In genomic region chr2:69307696-69308064, GRCh38 we compare ENCODE assay signal across 8 cellular contexts.
DNase-seq lines count a peak whose midpoint lies in the region; ATAC-seq and TF ChIP-seq lines count a peak whose summit lies in the region.

No MANE protein-coding gene starts in this region.

- in situ Hi-C loops in GM13976 (cut with MboI; ENCODE audit: low sequenced_read_pairs, unreplicated experiment) = loop anchor here (10.0 kb wide), 1 partner anchor 283 kb away; no protein-coding TSS in a partner anchor
- in situ Hi-C loops in Panc1 (cut with HindIII; ENCODE audit: low pct_unique_long_range_greater_than_20kb, low sequenced_read_pairs) = no loop called here

- H3K27ac ChIP-seq in Panc1 (ENCODE audit: low read length) (peak overlapping the region; percentile 84), esophagus squamous epithelium (peak overlapping the region in 3 of 4 donors; percentile 80 to 88 (median 86))

- H3K9me3 ChIP-seq in Panc1 (ENCODE audit: control insufficient read depth, insufficient read depth, low read depth, low read length) = no peaks in the 10 kb centered on the region; the same call in 1 of the 2 replicates
- H3K9me3 ChIP-seq in esophagus squamous epithelium = peaks cover 0 to 6% (median 0%) of the 10 kb centered on the region in 3 donors
- no peaks in the 10 kb centered on the region for H3K9me3 ChIP-seq in skeletal muscle satellite cell (replicated peaks; ENCODE audit: low read length)

- TF ChIP-seq CTCF in GM13976 (IDR thresholded peaks at IDR 0.05; ENCODE audit: borderline replicate concordance, control extremely low read depth, extremely low read depth, insufficient read depth, missing control alignments) (no peak), Panc1 (IDR thresholded peaks at IDR 0.05) (no peak), esophagus squamous epithelium (IDR thresholded peaks at IDR 0.05) (no peak), GM20000 (IDR thresholded peaks at IDR 0.05; ENCODE audit: extremely low read depth, missing control alignments) (no peak)

- WGBS in esophagus squamous epithelium, 2 donors = 77 to 78% methylated on average over 5 to 8 of the region's 11 CpGs

- H3K36me3 ChIP-seq in Panc1 (ENCODE audit: control insufficient read depth, insufficient read depth, low read length) = no peaks in the 10 kb centered on the region
- H3K36me3 ChIP-seq in esophagus squamous epithelium = no peaks in the 10 kb centered on the region
- no peaks in the 10 kb centered on the region for H3K36me3 ChIP-seq in skeletal muscle satellite cell (ENCODE audit: insufficient read depth, low read length)

- intact Hi-C loops in Panc1 (cut with micrococcal nuclease; ENCODE audit: unreplicated experiment) = loop anchor here (1.0 to 2.0 kb wide), 2 partner anchors 295 to 364 kb away; partner anchors contain the start of gene ANTXR1
- intact Hi-C loops in esophagus squamous epithelium (cut with DNase I) = loop anchor here (5.0 to 10.0 kb wide), 3 partner anchors 123 to 295 kb away; partner anchors contain the start of gene ANTXR1

- H3K27me3 ChIP-seq in Panc1 (ENCODE audit: control insufficient read depth, insufficient read depth, low read length) (no peaks in the 10 kb centered on the region), esophagus squamous epithelium (peaks cover 0 to 24% (median 0%) of the 10 kb centered on the region in 4 donors), skeletal muscle satellite cell (ENCODE audit: control insufficient read depth, insufficient read depth, low read length) (no peaks in the 10 kb centered on the region)

- H3K4me2 ChIP-seq in skeletal muscle satellite cell (ENCODE audit: low read length) = peak overlapping the region; percentile 100

- CTCF ChIA-PET in Panc1 (lab: Charles Lee) = interaction anchor here (0.8 to 2.3 kb wide), 3 partner anchors 131 to 364 kb away, joined by 3 to 8 read pairs (median 3); no protein-coding TSS in a partner anchor

- ATAC-seq in Panc1 = no peak

- no TSS peak for BruUV-seq in Panc1 (replicated peaks; lab: Mats Ljungman, UMichigan)

- peak overlapping the region; percentile 98 for H3K9ac ChIP-seq in skeletal muscle satellite cell (ENCODE audit: low read depth, low read length)

- TF ChIP-seq POLR2A in esophagus squamous epithelium (IDR thresholded peaks at IDR 0.05) = no peak

- POLR2A ChIA-PET in Panc1 (lab: Charles Lee) = interaction anchor here (0.8 kb wide), 1 partner anchor 61 kb away, joined by 3 read pairs; no protein-coding TSS in a partner anchor

- peak; percentile 29 for DNase-seq in GM13976 (ENCODE audit: low spot score)
- no peak for DNase-seq in Panc1 (ENCODE audit: low read depth, low spot score)
- no peak for DNase-seq in esophagus squamous epithelium (lab: John Stamatoyannopoulos, UW)
- no peak for DNase-seq in GM20000 (ENCODE audit: low spot score)
- no peak for DNase-seq in globus pallidus (ENCODE audit: low spot score)
- DNase-seq in HuH-7 (ENCODE audit: low spot score) = no peak
- DNase-seq in 8988T = no peak

- H3K4me1 ChIP-seq in Panc1 (ENCODE audit: control insufficient read depth, insufficient read depth, low read length) (peaks cover 27% of the 10 kb centered on the region), esophagus squamous epithelium (peaks cover 34 to 56% (median 36%) of the 10 kb centered on the region in 3 donors), skeletal muscle satellite cell (ENCODE audit: control insufficient read depth, insufficient read depth, low read length) (peaks cover 47% of the 10 kb centered on the region)

- H3K4me3 ChIP-seq in Panc1 (ENCODE audit: low read depth in 2 of 2, low read length in 2 of 2) = peak overlapping the region; percentile 56 to 84; a peak in 3 of 4 replicates
- H3K4me3 ChIP-seq in esophagus squamous epithelium = peak overlapping the region in 3 of 4 donors; percentile 59 to 84 (median 62)
- H3K4me3 ChIP-seq in skeletal muscle satellite cell (ENCODE audit: low read length) = peak overlapping the region; percentile 78
